Comparison of ENCODE assay signal across 8 cellular contexts in genomic region chr7:35183873-35184503, GRCh38.
DNase-seq lines count a peak whose midpoint lies in the region; ATAC-seq, FAIRE-seq and TF ChIP-seq lines count a peak whose summit lies in the region.
"Not testable (repeated sequence)": the region's sequence is repeated elsewhere in the genome, so short reads cannot be mapped to it uniquely, and the experiment has no call there.

No MANE protein-coding gene starts in this region.

- not testable (repeated sequence) for DNase-seq in A549 (ENCODE audit: low read depth in 1 of 2, low spot score in 1 of 2); SK-N-MC (ENCODE audit: low read depth, low spot score); heart right ventricle
- DNase-seq in G401 (ENCODE audit: low spot score) (peak; percentile 30), M059J (ENCODE audit: low read depth) (peak; percentile 11), NCI-H69 (lab: John Stamatoyannopoulos, UW) (peak; percentile 75), neural progenitor cell (ENCODE audit: low spot score) (peak; percentile 2)

- TF ChIP-seq RAD21 in A549 (conservative IDR thresholded peaks at IDR 0.05 in 1 of 2, IDR thresholded peaks at IDR 0.05 in 1 of 2): not testable (repeated sequence)

- not testable (repeated sequence) for H3K27ac ChIP-seq in A549, SK-N-MC, neural progenitor cell
- peak overlapping the region in 5 of 10 donors; percentile 17 to 90 (median 83) for H3K27ac ChIP-seq in heart right ventricle

- H3K27me3 Mint-ChIP-seq in brain: peaks cover 29% of the 10 kb centered on the region
- H3K27me3 Mint-ChIP-seq in neural progenitor cell (ENCODE audit: insufficient read depth, low read depth): not testable (repeated sequence)

- H3K4me1 Mint-ChIP-seq in brain (peaks cover 25% of the 10 kb centered on the region), neural progenitor cell (peaks cover 12% of the 10 kb centered on the region)

- H3K9me3 Mint-ChIP-seq in brain, neural progenitor cell: not testable (repeated sequence)

- not testable (repeated sequence) for H3K9me3 ChIP-seq in A549; SK-N-MC (ENCODE audit: low read depth, low read length); heart right ventricle; neural progenitor cell (ENCODE audit: low read depth)

- not testable (repeated sequence) for H3K27ac Mint-ChIP-seq in brain, neural progenitor cell

- not testable (repeated sequence) for FAIRE-seq in A549 (lab: Jason Lieb, UNC)

- not testable (repeated sequence) for TF ChIP-seq POLR2A in A549 (IDR thresholded peaks at IDR 0.05; ENCODE audit: low read length)

- POLR2A ChIA-PET in A549 (lab: Yijun Ruan, JAX): not testable (repeated sequence)

- 66% methylated on average over 4 of the region's 5 CpGs for WGBS in A549 (ENCODE audit: missing lambda C conversion rate)
- WGBS in heart right ventricle, 2 donors: 42 to 49% methylated on average over 4 to 5 of the region's 5 CpGs

- intact Hi-C loops in heart right ventricle (cut with DNase I): loop anchor here in 5 of 10 donors (10.0 kb wide), 2 partner anchors 341 to 351 kb away; no protein-coding TSS in a partner anchor

- peak overlapping the region; percentile 31 to 71 (median 60) for H3K4me3 Mint-ChIP-seq in brain
- not testable (repeated sequence) for H3K4me3 Mint-ChIP-seq in neural progenitor cell

- not testable (repeated sequence) for H3F3A ChIP-seq in neural progenitor cell (ENCODE audit: low read depth)

- ATAC-seq in A549, heart right ventricle: not testable (repeated sequence)

- not testable (repeated sequence) for H4K20me1 ChIP-seq in neural progenitor cell (ENCODE audit: low read depth)

- TF ChIP-seq EP300 in A549 (IDR thresholded peaks at IDR 0.05): not testable (repeated sequence)

- TF ChIP-seq CTCF in A549 (IDR thresholded peaks at IDR 0.05); brain (conservative IDR thresholded peaks at IDR 0.05); heart right ventricle (IDR thresholded peaks at IDR 0.05); neural progenitor cell (IDR thresholded peaks at IDR 0.05): not testable (repeated sequence)

- not testable (repeated sequence) for H2AFZ ChIP-seq in neural progenitor cell (replicated peaks)

- not testable (repeated sequence) for H3K79me2 ChIP-seq in neural progenitor cell (ENCODE audit: low read depth)

- CTCF ChIA-PET in A549 (lab: Yijun Ruan, JAX): not testable (repeated sequence)

- H3K27me3 ChIP-seq in heart right ventricle (peaks cover 0 to 25% (median 10%) of the 10 kb centered on the region in 7 donors), neural progenitor cell (peaks cover 52% of the 10 kb centered on the region)

- not testable (repeated sequence) for H3K36me3 ChIP-seq in SK-N-MC (ENCODE audit: insufficient read depth, low read length); heart right ventricle; neural progenitor cell

- H3K9ac ChIP-seq in SK-N-MC (ENCODE audit: insufficient read length); neural progenitor cell: not testable (repeated sequence)

- H3K4me3 ChIP-seq in A549, neural progenitor cell: not testable (repeated sequence)
- H3K4me3 ChIP-seq in SK-N-MC (peak overlapping the region; percentile 51), heart right ventricle (peak overlapping the region in 9 of 10 donors; percentile 16 to 61 (median 52))

- in situ Hi-C loops in G401 (cut with HindIII; ENCODE audit: low sequenced_read_pairs): not testable (repeated sequence)

- not testable (repeated sequence) for H3K36me3 Mint-ChIP-seq in brain, neural progenitor cell

- H3K4me2 ChIP-seq in A549: peak overlapping the region; percentile 45; the same call in 1 of the 3 replicates
- H3K4me2 ChIP-seq in neural progenitor cell: not testable (repeated sequence)

- H3K4me1 ChIP-seq in A549, neural progenitor cell: not testable (repeated sequence)
- H3K4me1 ChIP-seq in heart right ventricle: peaks cover 0 to 16% (median 0%) of the 10 kb centered on the region in 9 donors
